In genomic region chr22:30423959-30424380, GRCh38 we compare ENCODE assay signal across 8 cellular contexts. TPM values are rescaled to one million over a fixed set of nuclear protein-coding genes. Genes with fewer than 3 reads are reported as not detected.
DNase-seq lines count a peak whose midpoint lies in the region; ATAC-seq and TF ChIP-seq lines count a peak whose summit lies in the region.

No MANE protein-coding gene starts in this region.

- peak overlapping the region; percentile 35 to 67 (median 52) for H3K4me3 ChIP-seq in fibroblast of lung (replicated peaks in 1 of 4; ENCODE audit: control extremely low read depth in 1 of 4, insufficient read depth in 1 of 4, low read depth in 3 of 4, low read length in 4 of 4)

- H3K4me1 ChIP-seq in fibroblast of lung (ENCODE audit: control insufficient read depth, extremely low read depth, insufficient read depth, low read length) = peaks cover 36% of the 10 kb centered on the region

- H3K9me3 Mint-ChIP-seq in activated T-helper 17 cell treated with anti-CD3 and anti-CD28 coated beads, Interleukin-2, amount 50 U/mL, for 72 hours = no peaks in the 10 kb centered on the region
- H3K9me3 Mint-ChIP-seq in naive B cell = no peaks in the 10 kb centered on the region
- no peaks in the 10 kb centered on the region for H3K9me3 Mint-ChIP-seq in stimulated activated memory B cell treated with anti-CD40 and anti-IgM and Interleukin-4, amounts not matched to agents 10 μg/mL and 1 μg/mL and 100 μg/mL, for 72 hours

- no peak for TF ChIP-seq CTCF in fibroblast of lung (conservative IDR thresholded peaks at IDR 0.05 in 1 of 2, IDR thresholded peaks at IDR 0.05 in 1 of 2; ENCODE audit: low read depth in 1 of 2, low read length in 2 of 2)

- H3K27me3 ChIP-seq in fibroblast of lung (ENCODE audit: control insufficient read depth, insufficient read depth, low read length) = no peaks in the 10 kb centered on the region

- H3K79me2 ChIP-seq in fibroblast of lung (ENCODE audit: control insufficient read depth, insufficient read depth, low read length) = no peaks in the 10 kb centered on the region

- no peaks in the 10 kb centered on the region for H4K20me1 ChIP-seq in fibroblast of lung (ENCODE audit: control insufficient read depth, extremely low read depth, insufficient read depth, low read length)

- H3K27ac Mint-ChIP-seq in activated T-helper 17 cell treated with anti-CD3 and anti-CD28 coated beads, Interleukin-2, amount 50 U/mL, for 72 hours = peak overlapping the region; percentile 98
- H3K27ac Mint-ChIP-seq in naive B cell = peak overlapping the region; percentile 95 to 99 (median 98)
- H3K27ac Mint-ChIP-seq in stimulated activated memory B cell treated with anti-CD40 and anti-IgM and Interleukin-4, amounts not matched to agents 10 μg/mL and 1 μg/mL and 100 μg/mL, for 72 hours = peak overlapping the region; percentile 94

- H3K27me3 Mint-ChIP-seq in activated T-helper 17 cell treated with anti-CD3 and anti-CD28 coated beads, Interleukin-2, amount 50 U/mL, for 72 hours = no peaks in the 10 kb centered on the region
- no peaks in the 10 kb centered on the region for H3K27me3 Mint-ChIP-seq in naive B cell
- H3K27me3 Mint-ChIP-seq in stimulated activated memory B cell treated with anti-CD40 and anti-IgM and Interleukin-4, amounts not matched to agents 10 μg/mL and 1 μg/mL and 100 μg/mL, for 72 hours = no peaks in the 10 kb centered on the region

- H2AFZ ChIP-seq in fibroblast of lung (ENCODE audit: low read length) = peak overlapping the region; percentile 65

- DNase-seq in EH (ENCODE audit: low read depth) (peak; percentile 100), GOT3 (lab: John Stamatoyannopoulos, UW) (peak; percentile 95), LHCN-M2 (ENCODE audit: low read depth) (peak; percentile 100), RPMI7951 (ENCODE audit: low read depth) (peak; percentile 98), fibroblast of lung (ENCODE audit: low read depth in 2 of 2) (peak; percentile 99 to 100), naive B cell (peak; percentile 97)

- peaks cover 23% of the 10 kb centered on the region for H3K4me1 Mint-ChIP-seq in activated T-helper 17 cell treated with anti-CD3 and anti-CD28 coated beads, Interleukin-2, amount 50 U/mL, for 72 hours
- H3K4me1 Mint-ChIP-seq in naive B cell = peaks cover 35 to 52% (median 48%) of the 10 kb centered on the region in 3 donors
- peaks cover 51% of the 10 kb centered on the region for H3K4me1 Mint-ChIP-seq in stimulated activated memory B cell treated with anti-CD40 and anti-IgM and Interleukin-4, amounts not matched to agents 10 μg/mL and 1 μg/mL and 100 μg/mL, for 72 hours

- H3K36me3 ChIP-seq in fibroblast of lung (ENCODE audit: control insufficient read depth, insufficient read depth, low read length) = no peaks in the 10 kb centered on the region

- peak; percentile 78 for ATAC-seq in activated T-helper 17 cell treated with anti-CD3 and anti-CD28 coated beads, Interleukin-2, amount 50 U/mL, for 72 hours (replicated peaks)
- ATAC-seq in naive B cell (ENCODE audit: low read depth in 2 of 2) = peak; percentile 85 to 88
- ATAC-seq in stimulated activated memory B cell treated with anti-CD40 and anti-IgM and Interleukin-4, amounts not matched to agents 10 μg/mL and 1 μg/mL and 100 μg/mL, for 72 hours = peak; percentile 97

- peak overlapping the region; percentile 88 for H3K9ac ChIP-seq in fibroblast of lung (ENCODE audit: insufficient read depth, low read length)

- H3K4me3 Mint-ChIP-seq in activated T-helper 17 cell treated with anti-CD3 and anti-CD28 coated beads, Interleukin-2, amount 50 U/mL, for 72 hours = peak overlapping the region; percentile 88
- peak overlapping the region; percentile 93 to 99 (median 99) for H3K4me3 Mint-ChIP-seq in naive B cell
- peak overlapping the region; percentile 99 for H3K4me3 Mint-ChIP-seq in stimulated activated memory B cell treated with anti-CD40 and anti-IgM and Interleukin-4, amounts not matched to agents 10 μg/mL and 1 μg/mL and 100 μg/mL, for 72 hours

- H3K4me2 ChIP-seq in fibroblast of lung (ENCODE audit: extremely low read depth, insufficient read depth, low read length) = peak overlapping the region; percentile 73

- H3K36me3 Mint-ChIP-seq in activated T-helper 17 cell treated with anti-CD3 and anti-CD28 coated beads, Interleukin-2, amount 50 U/mL, for 72 hours (ENCODE audit: low read depth) = peaks cover 90% of the 10 kb centered on the region
- no peaks in the 10 kb centered on the region for H3K36me3 Mint-ChIP-seq in naive B cell
- H3K36me3 Mint-ChIP-seq in stimulated activated memory B cell treated with anti-CD40 and anti-IgM and Interleukin-4, amounts not matched to agents 10 μg/mL and 1 μg/mL and 100 μg/mL, for 72 hours = peaks cover 19% of the 10 kb centered on the region

- H3K27ac ChIP-seq in fibroblast of lung (ENCODE audit: insufficient read depth, low read length) = peak overlapping the region; percentile 93

- no peaks in the 10 kb centered on the region for H3K9me3 ChIP-seq in fibroblast of lung (ENCODE audit: control insufficient read depth, insufficient read depth, low read depth, low read length)

RNA-seq across cellular contexts. Expression of gene MTFP1, which starts 1.6 kb away (rescaled TPM):
- total RNA-seq in LHCN-M2 (2014; rRNA removed) (30.0 and 32.2 TPM in 2 replicates), fibroblast of lung (2.5 and 4.6 TPM in 2 replicates)
- 21.7 TPM for polyA plus RNA-seq in LHCN-M2 (2012)
- total RNA-seq in RPMI7951 (2014; rRNA removed; shearing (Covaris generic)) = 40.4 and 66.1 TPM in 2 replicates
- total RNA-seq in activated T-helper 17 cell treated with anti-CD3 and anti-CD28 coated beads, Interleukin-2, amount 50 U/mL, for 72 hours = 10 to 100 TPM; 42.4 to 51.3 TPM
- polyA plus RNA-seq in fibroblast of lung (3.8 and 5.8 TPM in 2 replicates), naive B cell (ENCODE audit: low read depth in 6 of 6) (10 to 100 TPM in 4 of 6 donors, 1 to 10 TPM in 2; 2.6 to 18.0 (median 13.2) TPM)
- 4.8 and 9.4 TPM in 2 replicates for polyA plus RNA-seq in fibroblast of lung (2012)
- 1.1 and 8.5 TPM in 2 replicates for polyA minus RNA-seq in fibroblast of lung (ENCODE audit: low replicate concordance)

RNA-seq across cellular contexts. Expression of gene SEC14L2, which starts 27.2 kb away (rescaled TPM):
- total RNA-seq in LHCN-M2 (2014; rRNA removed) (34.8 and 40.8 TPM in 2 replicates), fibroblast of lung (4.9 and 5.8 TPM in 2 replicates)
- polyA plus RNA-seq in LHCN-M2 (2012) = 26.8 TPM
- total RNA-seq in RPMI7951 (2014; rRNA removed; shearing (Covaris generic)) = 9.7 and 15.3 TPM in 2 replicates
- 10 to 100 TPM; 11.3 to 52.8 TPM for total RNA-seq in activated T-helper 17 cell treated with anti-CD3 and anti-CD28 coated beads, Interleukin-2, amount 50 U/mL, for 72 hours
- polyA plus RNA-seq in fibroblast of lung (10.2 and 17.3 TPM in 2 replicates), naive B cell (ENCODE audit: low read depth in 6 of 6) (1 to 10 TPM in 3 of 6 donors, under 1 TPM in 3; 0.60 to 2.6 (median 1.0) TPM)
- 8.3 and 18.7 TPM in 2 replicates for polyA plus RNA-seq in fibroblast of lung (2012)
- polyA minus RNA-seq in fibroblast of lung (ENCODE audit: low replicate concordance) = 10.9 and 68.9 TPM in 2 replicates

RNA-seq across cellular contexts. Expression of gene RNF215, which starts 36.8 kb away (rescaled TPM):
- total RNA-seq in LHCN-M2 (2014; rRNA removed) (36.0 and 39.5 TPM in 2 replicates), fibroblast of lung (20.3 and 30.2 TPM in 2 replicates)
- 15.5 TPM for polyA plus RNA-seq in LHCN-M2 (2012)
- 9.8 and 10.0 TPM in 2 replicates for total RNA-seq in RPMI7951 (2014; rRNA removed; shearing (Covaris generic))
- 10 to 100 TPM; 10.7 to 18.4 TPM for total RNA-seq in activated T-helper 17 cell treated with anti-CD3 and anti-CD28 coated beads, Interleukin-2, amount 50 U/mL, for 72 hours
- polyA plus RNA-seq in fibroblast of lung (4.2 and 5.3 TPM in 2 replicates), naive B cell (ENCODE audit: low read depth in 6 of 6) (1 to 10 TPM in 1 of 6 donors, under 1 TPM in 4, not detected in 1; 0.30 to 1.0 (median 0.95) TPM)
- 9.4 and 10.3 TPM in 2 replicates for polyA plus RNA-seq in fibroblast of lung (2012)
- polyA minus RNA-seq in fibroblast of lung (ENCODE audit: low replicate concordance) = 15.7 and 19.7 TPM in 2 replicates

RNA-seq across cellular contexts. Expression of gene SEC14L3, which starts 47.8 kb away (rescaled TPM):
- not detected in 2 replicates for total RNA-seq in LHCN-M2 (2014; rRNA removed)
- not detected for polyA plus RNA-seq in LHCN-M2 (2012)
- total RNA-seq in RPMI7951 (2014; rRNA removed; shearing (Covaris generic)) = not detected in 2 replicates
- not detected for total RNA-seq in activated T-helper 17 cell treated with anti-CD3 and anti-CD28 coated beads, Interleukin-2, amount 50 U/mL, for 72 hours
- total RNA-seq in fibroblast of lung = not detected in 2 replicates
- not detected in 2 replicates for polyA plus RNA-seq in fibroblast of lung
- polyA plus RNA-seq in fibroblast of lung (2012) = not detected in 2 replicates
- not detected in 2 replicates for polyA minus RNA-seq in fibroblast of lung (ENCODE audit: low replicate concordance)
- not detected for polyA plus RNA-seq in naive B cell (ENCODE audit: low read depth in 6 of 6)

Comparison
In these comparisons a context has a peak if more than half of its experiments do, and no peak if none do; other contexts are left out.
1. Peak in every context shown above with its lines: DNase-seq, ATAC-seq, H3K4me3 ChIP-seq and H3K27ac ChIP-seq.